22 cellular contexts compared by ENCODE assay signal in the genomic region with DNA sequence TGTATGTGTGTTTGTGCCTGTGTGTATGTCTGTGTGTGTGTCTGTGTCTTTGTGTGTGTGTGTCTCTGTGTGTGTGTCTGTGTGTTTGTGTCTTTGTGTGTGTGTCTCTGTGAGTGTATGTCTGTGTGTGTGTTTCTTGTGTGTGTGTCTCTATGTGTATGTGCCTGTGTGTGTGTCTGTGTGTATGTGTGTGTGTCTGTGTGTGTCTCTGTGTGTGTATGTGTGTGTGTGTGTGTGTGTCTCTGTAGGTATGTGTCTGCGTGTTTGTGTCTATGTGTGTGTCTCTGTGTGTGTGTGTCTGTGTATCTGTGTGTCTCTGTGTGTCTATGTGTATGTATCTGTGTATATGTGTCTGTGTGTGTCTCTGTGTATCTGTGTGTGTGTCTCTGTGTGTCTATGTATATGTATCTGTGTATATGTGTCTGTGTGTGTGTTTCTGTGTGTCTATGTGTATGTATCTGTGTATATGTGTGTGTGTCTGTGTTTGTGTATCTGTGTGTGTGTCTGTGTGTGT.
DNase-seq lines count a peak whose midpoint lies in the region; FAIRE-seq and TF ChIP-seq lines count a peak whose summit lies in the region.
"Had no signal": no experiment of that assay in that cellular context is flagged by ENCODE, and none has a peak within 500 bp of the region (broad histone marks: within the 10 kb centered on the region; RNA-seq: fewer than 3 reads in every experiment).

No MANE protein-coding gene starts in this region.

- H3K4ac ChIP-seq in trophoblast cell (ENCODE audit: low read depth, low read length): no peak overlapping the region

- no peak overlapping the region for H2BK120ac ChIP-seq in trophoblast cell (ENCODE audit: insufficient read depth, low read length, poor library complexity)

- H3K4me2 ChIP-seq in trophoblast cell (ENCODE audit: low read length): no peak overlapping the region
- H3K4me2 ChIP-seq: GM23338 had no signal

- peaks cover 10% of the 10 kb centered on the region for H3K36me3 ChIP-seq in bronchial epithelial cell (ENCODE audit: control insufficient read depth, insufficient read depth, low read length)
- H3K36me3 ChIP-seq in trophoblast cell (ENCODE audit: control insufficient read depth in 1 of 2, insufficient read depth in 2 of 2, low read length in 2 of 2): peaks cover 16 to 29% of the 10 kb centered on the region in 2 experiments
- H3K36me3 ChIP-seq: BE2C had no signal

- no peak overlapping the region for H2AFZ ChIP-seq in trophoblast cell (ENCODE audit: insufficient read depth, low read length, poor library complexity)
- H2AFZ ChIP-seq: GM23338 had no signal

- H3K4me3 ChIP-seq in bronchial epithelial cell (ENCODE audit: low read depth, low read length): no peak overlapping the region
- H3K4me3 ChIP-seq in trophoblast cell (ENCODE audit: low read depth, low read length): no peak overlapping the region
- H3K4me3 ChIP-seq: GM12878, GM23338 had no signal

- H3K4me1 ChIP-seq in trophoblast cell (ENCODE audit: control insufficient read depth in 1 of 2, insufficient read depth in 2 of 2, low read length in 2 of 2): no peaks in the 10 kb centered on the region
- H3K4me1 ChIP-seq: BE2C had no signal

- H3K27ac ChIP-seq in trophoblast cell (ENCODE audit: low read depth, low read length): no peak overlapping the region
- H3K27ac ChIP-seq: HL-60 had no signal

- H3K27me3 ChIP-seq in bronchial epithelial cell (ENCODE audit: control insufficient read depth, insufficient read depth, low read length) (no peaks in the 10 kb centered on the region), trophoblast cell (ENCODE audit: insufficient read depth, low read length) (no peaks in the 10 kb centered on the region)
- H3K27me3 ChIP-seq: BE2C had no signal

- no peak overlapping the region for H3K14ac ChIP-seq in trophoblast cell (ENCODE audit: low read length)

- H3K9me3 ChIP-seq in trophoblast cell (ENCODE audit: insufficient read depth, low read depth, low read length): no peaks in the 10 kb centered on the region
- H3K9me3 ChIP-seq: BE2C had no signal

- H4K91ac ChIP-seq in trophoblast cell (ENCODE audit: low read depth, low read length): no peak overlapping the region

- no peak for TF ChIP-seq CTCF in bronchial epithelial cell (IDR thresholded peaks at IDR 0.05; ENCODE audit: insufficient read depth, low read length, severe bottlenecking)

- no peaks in the 10 kb centered on the region for H3K79me1 ChIP-seq in trophoblast cell (ENCODE audit: low read length)

- H3K79me2 ChIP-seq in trophoblast cell (ENCODE audit: control insufficient read depth, insufficient read depth, low read length, poor library complexity): no peaks in the 10 kb centered on the region

- no peak overlapping the region for H3K9ac ChIP-seq in trophoblast cell (ENCODE audit: low read length)

- POLR2A ChIA-PET in HEK293T (lab: Yijun Ruan, JAX): no interaction called here

- no peak overlapping the region for H2AK5ac ChIP-seq in trophoblast cell (ENCODE audit: low read length)

- CTCF ChIA-PET in HEK293T (lab: Yijun Ruan, JAX): interaction anchor here (0.6 kb wide), 1 partner anchor 13 kb away, joined by 4 read pairs; no protein-coding TSS in a partner anchor

- TF ChIP-seq POLR2A in GM12891 (IDR thresholded peaks at IDR 0.05; ENCODE audit: low read depth, low read length): no peak

- no peak overlapping the region for H4K12ac ChIP-seq in trophoblast cell (ENCODE audit: low read depth, low read length)

- no peak overlapping the region for H4K8ac ChIP-seq in trophoblast cell (ENCODE audit: low read depth, low read length)

- no CpG with 5 or more reads among the region's 1 CpG for WGBS in trophoblast cell (ENCODE audit: extremely low coverage, insufficient coverage, insufficient read length)

- FAIRE-seq in GM12891 (lab: Jason Lieb, UNC) (peak; percentile 23), HTR-8/SVneo (lab: Jason Lieb, UNC) (peak; percentile 89), bronchial epithelial cell (lab: Jason Lieb, UNC) (peak; percentile 80)
- FAIRE-seq: GM12878 had no signal

- DNase-seq in GM12891 (ENCODE audit: insufficient read length, low spot score) (no peak), HTR-8/SVneo (ENCODE audit: insufficient read length, low spot score) (no peak), bronchial epithelial cell (ENCODE audit: low read depth) (no peak), trophoblast cell (no peak), HEK293T (ENCODE audit: extremely low spot score) (no peak), NCI-H748 (lab: John Stamatoyannopoulos, UW; ENCODE audit: unreplicated experiment) (no peak), kidney glomerular epithelial cell (lab: John Stamatoyannopoulos, UW) (no peak)
- DNase-seq: ACHN; BE2C; C1 segment of cervical spinal cord; CD4-positive, CD25-positive, alpha-beta regulatory T cell; CD8-positive, alpha-beta memory T cell; COR-L47; DMS 273 treated with DMSO at 0.1 percent for 48 hours; DMS53; DND-41; EL; H7; KG1 had no signal

- H2BK5ac ChIP-seq in trophoblast cell (ENCODE audit: low read depth, low read length, poor library complexity): no peak overlapping the region

- H3K23ac ChIP-seq in trophoblast cell (ENCODE audit: low read length): no peak overlapping the region

- peak overlapping the region; percentile 18 for H3K18ac ChIP-seq in trophoblast cell (ENCODE audit: low read length)

- H2BK12ac ChIP-seq in trophoblast cell (ENCODE audit: low read length): no peak overlapping the region

TF ChIP-seq in GM12891, 5 proteins besides CTCF, POLR2A, EP300 and RAD21:
- no peak for TF ChIP-seq TAF1 (IDR thresholded peaks at IDR 0.05; ENCODE audit: low read depth, low read length)
- TF ChIP-seq POU2F2 (IDR thresholded peaks at IDR 0.05; ENCODE audit: low read depth, low read length): no peak
- no peak for TF ChIP-seq SPI1 (IDR thresholded peaks at IDR 0.05; ENCODE audit: low read depth, low read length)
- TF ChIP-seq PAX5 (IDR thresholded peaks at IDR 0.05; ENCODE audit: insufficient read depth, low read length, severe bottlenecking): no peak
- no peak for TF ChIP-seq POLR2AphosphoS5 (IDR thresholded peaks at IDR 0.05; ENCODE audit: low read depth, low read length)

TF ChIP-seq in HEK293T, 16 proteins besides CTCF, POLR2A, EP300 and RAD21:
- no peak for TF ChIP-seq ZNF384 (IDR thresholded peaks at IDR 0.05)
- no peak for TF ChIP-seq FOXM1 (IDR thresholded peaks at IDR 0.05; ENCODE audit: borderline replicate concordance)
- TF ChIP-seq L3MBTL2 (conservative IDR thresholded peaks at IDR 0.05): no peak
- TF ChIP-seq LEF1 (IDR thresholded peaks at IDR 0.05; ENCODE audit: borderline replicate concordance): no peak
- TF ChIP-seq BHLHE40 (IDR thresholded peaks at IDR 0.05; ENCODE audit: borderline replicate concordance): no peak
- TF ChIP-seq SP1 (IDR thresholded peaks at IDR 0.05): no peak
- TF ChIP-seq HDGF (IDR thresholded peaks at IDR 0.05; ENCODE audit: borderline replicate concordance): no peak
- TF ChIP-seq SUZ12 (IDR thresholded peaks at IDR 0.05): no peak
- TF ChIP-seq ELF4 (IDR thresholded peaks at IDR 0.05): no peak
- TF ChIP-seq CTBP1 (IDR thresholded peaks at IDR 0.05; ENCODE audit: borderline replicate concordance): no peak
- TF ChIP-seq FOXA1 (IDR thresholded peaks at IDR 0.05): no peak
- TF ChIP-seq PKNOX1 (IDR thresholded peaks at IDR 0.05): no peak
- TF ChIP-seq TARDBP (IDR thresholded peaks at IDR 0.05): no peak
- TF ChIP-seq NFRKB (IDR thresholded peaks at IDR 0.05): no peak
- no peak for TF ChIP-seq ARNT (IDR thresholded peaks at IDR 0.05)
- TF ChIP-seq FOXK2 (IDR thresholded peaks at IDR 0.05): no peak
